ENCODE assay signal across 21 cellular contexts in the genomic region with DNA sequence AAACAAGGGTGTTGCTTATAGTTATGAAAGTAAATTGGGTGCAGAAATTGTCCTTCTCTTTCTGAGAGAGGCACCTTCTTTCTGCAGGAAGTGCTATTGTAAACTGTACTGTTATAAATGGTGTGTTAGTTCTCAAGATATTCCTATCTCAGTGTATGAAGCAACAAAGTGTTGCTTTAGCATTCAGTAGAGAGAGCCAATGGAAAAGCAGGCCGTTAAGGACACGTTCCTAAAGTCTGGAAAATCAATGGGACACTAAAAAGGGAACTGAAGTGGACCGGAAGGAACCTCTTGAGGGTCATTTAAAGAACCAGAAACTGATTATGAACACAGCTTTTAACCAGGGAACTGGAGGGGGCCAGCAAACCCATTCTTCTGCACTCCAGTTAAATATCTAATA.
"Had no signal": no experiment of that assay in that cellular context is flagged by ENCODE, and none has a peak within 500 bp of the region (broad histone marks: within the 10 kb centered on the region; RNA-seq: fewer than 3 reads in every experiment).

No MANE protein-coding gene starts in this region.

- ATAC-seq: activated CD8-positive, alpha-beta T cell treated with anti-CD3 and anti-CD28 coated beads for 36 hours; activated T-helper 17 cell treated with anti-CD3 and anti-CD28 coated beads, Interleukin-2, amount 50 U/mL, for 72 hours; left colon; sciatic nerve; stimulated activated memory B cell treated with anti-CD40 and anti-IgM and Interleukin-4, amounts not matched to agents 10 μg/mL and 1 μg/mL and 100 μg/mL, for 72 hours; upper lobe of right lung had no signal

- H3K27me3 ChIP-seq: ovary, upper lobe of right lung had no signal

- H3K4me3 ChIP-seq: ovary, thoracic aorta, upper lobe of right lung had no signal

- H3K27ac ChIP-seq: epithelial cell of prostate, ovary, thoracic aorta, upper lobe of right lung had no signal

- H3K36me3 ChIP-seq: ovary, thoracic aorta, upper lobe of right lung had no signal

- DNase-seq: activated CD4-positive, alpha-beta T cell treated with anti-CD3 and anti-CD28 coated beads, Interleukin-2, amount 10 ng/mL, durations not matched to agents 24 days and 14 days; activated CD4-positive, CD25-positive, alpha-beta regulatory T cell; activated CD8-positive, alpha-beta T cell treated with anti-CD3 and anti-CD28 coated beads for 36 hours; activated naive CD4-positive, alpha-beta T cell; activated naive CD8-positive, alpha-beta T cell treated with anti-CD3 and anti-CD28 coated beads for 36 hours; activated T-cell treated with anti-CD3 and anti-CD28 coated beads, Interleukin-2, amount 50 U/mL, for 1 hour; amniotic stem cell; caudate nucleus; endodermal cell; islet precursor cell; left colon; nephron progenitor cell; ovary; stimulated activated CD4-positive, alpha-beta T cell treated with anti-CD3 and anti-CD28 coated beads, Interleukin-4, amount 100 ng/mL, for 24 hours; T-helper 9 cell; upper lobe of right lung had no signal

- H3K9me3 ChIP-seq: ovary, thoracic aorta, upper lobe of right lung had no signal
